ENCODE assay signal across 33 cellular contexts in the genomic region with DNA sequence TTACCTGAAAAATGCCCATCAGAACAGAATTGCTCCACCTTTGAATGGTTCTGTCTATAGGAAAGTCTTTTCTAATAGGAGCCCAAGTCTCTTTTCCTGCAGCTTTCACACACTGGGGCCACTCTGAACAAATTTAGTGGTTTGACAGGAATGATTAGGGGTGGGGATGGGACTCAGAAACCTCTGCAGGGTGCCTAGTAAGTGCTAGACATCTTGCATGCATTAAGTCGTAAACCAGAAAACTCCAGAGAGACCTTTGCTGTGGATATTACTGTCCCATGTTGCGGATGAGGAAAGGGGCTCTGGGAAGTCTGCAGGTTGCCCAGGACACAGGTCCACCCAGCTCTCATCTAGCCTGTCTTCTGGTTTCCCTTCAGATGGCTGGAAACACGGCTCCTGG.
A peak's percentile ranks its signal among the peaks of the same experiment; 100 is the strongest.
DNase-seq lines count a peak whose midpoint lies in the region; ATAC-seq, FAIRE-seq and TF ChIP-seq lines count a peak whose summit lies in the region.
"Had no signal": no experiment of that assay in that cellular context is flagged by ENCODE, and none has a peak within 500 bp of the region (broad histone marks: within the 10 kb centered on the region; RNA-seq: fewer than 3 reads in every experiment).

No MANE protein-coding gene starts in this region.

- in situ Hi-C loops in Caki2 (cut with HindIII; ENCODE audit: low pct_unique_long_range_greater_than_20kb, low sequenced_read_pairs), result no loop called here

- H3K4me3 ChIP-seq in PC-9, result no peak overlapping the region
- no peak overlapping the region for H3K4me3 ChIP-seq in esophagus (ENCODE audit: low read depth in 1 of 2, low read length in 2 of 2)
- H3K4me3 ChIP-seq: BLaER1, heart right ventricle, lung, neural progenitor cell, SJSA1, tibial artery had no signal

- ATAC-seq in HG03469 (IDR thresholded peaks at IDR 0.05; ENCODE audit: unreplicated experiment), result no peak
- no peak for ATAC-seq in natural killer cell
- ATAC-seq: heart right ventricle, sciatic nerve, T-cell had no signal

- H3K4me1 Mint-ChIP-seq in nephron progenitor cell, result peaks cover 89% of the 10 kb centered on the region
- H3K4me1 Mint-ChIP-seq in natural killer cell, result no peaks in the 10 kb centered on the region
- H3K4me1 Mint-ChIP-seq: T-cell had no signal

- H3K9me2 ChIP-seq in PC-9 (ENCODE audit: insufficient read depth), result no peaks in the 10 kb centered on the region

- H3K27ac Mint-ChIP-seq in nephron progenitor cell (peak overlapping the region; percentile 94), natural killer cell (no peak overlapping the region)
- H3K27ac Mint-ChIP-seq: activated CD4-positive, alpha-beta T cell treated with anti-CD3 and anti-CD28 coated beads, Interleukin-2, amount 10 ng/mL, durations not matched to agents 24 days and 14 days; activated naive CD8-positive, alpha-beta T cell; IgD-negative memory B cell; T-cell; WTC11 had no signal

- H3K79me2 ChIP-seq in PC-9 (ENCODE audit: low read depth), result no peaks in the 10 kb centered on the region

- H3K36me3 Mint-ChIP-seq in nephron progenitor cell (ENCODE audit: low read depth) (no peaks in the 10 kb centered on the region), natural killer cell (no peaks in the 10 kb centered on the region)
- H3K36me3 Mint-ChIP-seq: activated naive CD8-positive, alpha-beta T cell; neural progenitor cell; T-cell; WTC11 had no signal

- no peak for TF ChIP-seq CTCF in PC-9 (conservative IDR thresholded peaks at IDR 0.05)
- TF ChIP-seq CTCF in nephron progenitor cell (IDR thresholded peaks at IDR 0.05), result no peak
- no peak for TF ChIP-seq CTCF in natural killer cell (IDR thresholded peaks at IDR 0.05)

- DNase-seq in Caki2 (ENCODE audit: low read depth) (peak; percentile 24), PC-9 (peak in 1 of 2 experiments; percentile 47), nephron progenitor cell (no peak), posterior cingulate gyrus (no peak), natural killer cell (no peak), urothelium cell line (ENCODE audit: low spot score) (no peak)
- DNase-seq: activated CD4-positive, alpha-beta T cell treated with anti-CD3 and anti-CD28 coated beads, Interleukin-2, amount 10 ng/mL, durations not matched to agents 24 days and 14 days; activated CD8-positive, alpha-beta memory T cell treated with anti-CD3 and anti-CD28 coated beads for 24 hours; activated T-cell treated with anti-CD3 and anti-CD28 coated beads for 4 hours; COR-L47; cortex of kidney; DND-41; effector memory CD4-positive, alpha-beta T cell; erythroblast; GF-D8; heart right ventricle; NCI-H1694; NCI-H446 treated with DMSO at 0.1 percent for 48 hours; NCI-H82; stimulated activated CD4-positive, alpha-beta T cell treated with anti-CD3 and anti-CD28 coated beads, Interleukin-12 subunit alpha, Interleukin-12 subunit beta, amount 100 ng/mL, for 4 hours; stimulated activated CD4-positive, alpha-beta T cell treated with anti-CD3 and anti-CD28 coated beads, Interleukin-2, amount 100 ng/mL, for 48 hours; T-cell had no signal

- no peaks in the 10 kb centered on the region for H4K20me1 ChIP-seq in PC-9 (ENCODE audit: insufficient read depth)
- H4K20me1 ChIP-seq: BLaER1 had no signal

- H3K27me3 ChIP-seq in PC-9 (ENCODE audit: insufficient read depth, low read depth), result no peaks in the 10 kb centered on the region
- no peaks in the 10 kb centered on the region for H3K27me3 ChIP-seq in esophagus (ENCODE audit: control insufficient read depth in 1 of 2, insufficient read depth in 2 of 2, low read length in 2 of 2)
- H3K27me3 ChIP-seq: SJSA1 had no signal

- WGBS in esophagus, 2 donors, result 89 to 98% methylated on average over 3 of the region's 3 CpGs

- peak overlapping the region; percentile 56 for H3K4me3 Mint-ChIP-seq in nephron progenitor cell
- H3K4me3 Mint-ChIP-seq in natural killer cell, result no peak overlapping the region
- H3K4me3 Mint-ChIP-seq: activated CD4-positive, alpha-beta T cell treated with anti-CD3 and anti-CD28 coated beads, Interleukin-2, amount 10 ng/mL, durations not matched to agents 24 days and 14 days; activated naive CD8-positive, alpha-beta T cell; IgD-negative memory B cell; neural progenitor cell; T-cell; WTC11 had no signal

- H3K27ac ChIP-seq in PC-9 (peak overlapping the region; percentile 98), esophagus (ENCODE audit: low read depth in 2 of 2, low read length in 1 of 2) (peak overlapping the region; percentile 76 to 77)
- H3K27ac ChIP-seq: BLaER1, heart right ventricle, neural progenitor cell, tibial artery had no signal

- H2AFZ ChIP-seq in PC-9, result no peak overlapping the region
- H2AFZ ChIP-seq: neural progenitor cell had no signal

- H3K9me3 Mint-ChIP-seq in nephron progenitor cell (no peaks in the 10 kb centered on the region), natural killer cell (no peaks in the 10 kb centered on the region)
- H3K9me3 Mint-ChIP-seq: activated CD4-positive, alpha-beta T cell treated with anti-CD3 and anti-CD28 coated beads, Interleukin-2, amount 10 ng/mL, durations not matched to agents 24 days and 14 days; neural progenitor cell; T-cell; WTC11 had no signal

- POLR2A ChIA-PET in PC-9 (lab: Charles Lee; ENCODE audit: unreplicated experiment), result interaction anchor here (0.6 to 0.9 kb wide), 6 partner anchors 68 to 706 kb away, joined by 3 to 16 read pairs (median 4); partner anchors contain the start of gene HES1

- intact Hi-C loops in PC-9 (cut with micrococcal nuclease; ENCODE audit: unreplicated experiment), result loop anchor here (1.0 to 10.0 kb wide), 13 partner anchors 34 to 622 kb away; no protein-coding TSS in a partner anchor
- intact Hi-C loops in posterior cingulate gyrus (cut with DNase I), result no loop called here
- intact Hi-C loops in natural killer cell (cut with micrococcal nuclease), result no loop called here

- H3F3A ChIP-seq in PC-9 (ENCODE audit: insufficient read depth, low read depth), result peaks cover 42% of the 10 kb centered on the region

- peaks cover 32% of the 10 kb centered on the region for H3K27me3 Mint-ChIP-seq in nephron progenitor cell (ENCODE audit: low read depth, poor library complexity)
- H3K27me3 Mint-ChIP-seq in natural killer cell (ENCODE audit: low read depth in 2 of 2), result peaks cover 30 to 66% of the 10 kb centered on the region in 2 donors

- H3K9me3 ChIP-seq in PC-9 (ENCODE audit: insufficient read depth, low read depth), result no peaks in the 10 kb centered on the region
- H3K9me3 ChIP-seq in esophagus (ENCODE audit: control insufficient read depth in 2 of 2, insufficient read depth in 1 of 2, low read depth in 1 of 2, low read length in 1 of 2), result no peaks in the 10 kb centered on the region
- H3K9me3 ChIP-seq: BLaER1, heart right ventricle, SJSA1, tibial artery had no signal

- no peaks in the 10 kb centered on the region for H3K36me3 ChIP-seq in PC-9 (ENCODE audit: low read depth)
- H3K36me3 ChIP-seq in esophagus (ENCODE audit: control insufficient read depth in 2 of 2, insufficient read depth in 2 of 2, low read length in 1 of 2), result no peaks in the 10 kb centered on the region
- H3K36me3 ChIP-seq: BLaER1, heart right ventricle, neural progenitor cell, SJSA1, tibial artery had no signal

- H3K4me1 ChIP-seq in PC-9 (replicated peaks; ENCODE audit: insufficient read depth), result peaks cover 59% of the 10 kb centered on the region
- H3K4me1 ChIP-seq in esophagus (ENCODE audit: control insufficient read depth in 2 of 2, insufficient read depth in 2 of 2, low read length in 1 of 2), result peaks cover 3 to 7% of the 10 kb centered on the region in 2 donors
- H3K4me1 ChIP-seq: BLaER1 had no signal

- CTCF ChIA-PET in PC-9 (lab: Charles Lee), result interaction anchor here (0.7 kb wide), 1 partner anchor 350 kb away, joined by 3 read pairs; no protein-coding TSS in a partner anchor

- BruUV-seq in PC-9 (replicated peaks; lab: Mats Ljungman, UMichigan), result TSS peak; percentile 87

- FAIRE-seq in urothelium cell line (lab: Jason Lieb, UNC), result no peak

- H3K4me2 ChIP-seq in PC-9, result peak overlapping the region; percentile 66
- H3K4me2 ChIP-seq: BLaER1 had no signal
